ENCODE assay signal across 18 cellular contexts in the genomic region with DNA sequence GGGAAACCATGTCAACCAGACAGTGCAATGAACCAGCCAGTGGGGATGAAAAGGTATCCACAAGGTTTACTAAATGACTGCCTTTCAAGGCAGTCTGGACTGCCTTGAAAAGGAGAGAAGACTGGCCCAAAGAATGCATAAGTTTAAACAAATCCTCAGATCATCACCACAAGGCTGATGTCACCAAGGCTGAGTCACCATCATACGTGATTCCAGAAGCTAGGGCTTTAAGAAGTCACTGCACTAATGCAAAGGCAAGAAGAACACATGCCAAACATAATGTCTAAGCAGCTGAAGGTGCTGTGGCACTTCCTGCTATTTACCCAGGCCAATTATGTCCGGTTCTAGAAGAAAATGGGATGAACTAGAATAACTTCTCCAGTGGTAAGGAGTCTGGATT. TPM values are rescaled to one million over a fixed set of nuclear protein-coding genes. Genes with fewer than 3 reads are reported as not detected.
DNase-seq lines count a peak whose midpoint lies in the region; TF ChIP-seq lines count a peak whose summit lies in the region.
"Had no signal": no experiment of that assay in that cellular context is flagged by ENCODE, and none has a peak within 500 bp of the region (broad histone marks: within the 10 kb centered on the region; RNA-seq: fewer than 3 reads in every experiment).

No MANE protein-coding gene starts in this region.

- no peaks in the 10 kb centered on the region for H3K9me2 ChIP-seq in GM23248 (ENCODE audit: insufficient read depth)

- H3K27ac ChIP-seq in GM23248 (no peak overlapping the region), sigmoid colon (no peak overlapping the region)
- H3K27ac ChIP-seq: coronary artery, RWPE1, vagina had no signal

- in situ Hi-C loops in GM23248 (cut with MboI) = no loop called here

- no peaks in the 10 kb centered on the region for H3K9me3 ChIP-seq in GM23248 (ENCODE audit: low read depth)
- peaks cover 0 to 3% (median 1%) of the 10 kb centered on the region in 4 donors for H3K9me3 ChIP-seq in sigmoid colon
- H3K9me3 ChIP-seq: vagina had no signal

- TF ChIP-seq CTCF in epithelial cell of esophagus (IDR thresholded peaks at IDR 0.05; ENCODE audit: insufficient read depth, low read depth, low read length, missing control alignments) (no peak), sigmoid colon (IDR thresholded peaks at IDR 0.05) (no peak)

- no peaks in the 10 kb centered on the region for H4K20me1 ChIP-seq in GM23248 (ENCODE audit: insufficient read depth)

- H3K4me1 ChIP-seq in GM23248 (ENCODE audit: insufficient read depth) (no peaks in the 10 kb centered on the region), sigmoid colon (no peaks in the 10 kb centered on the region)
- H3K4me1 ChIP-seq: vagina had no signal

- peak; percentile 60 for DNase-seq in GM23248
- peak; percentile 64 for DNase-seq in MV-4-11 (lab: John Stamatoyannopoulos, UW)
- DNase-seq in epithelial cell of esophagus (ENCODE audit: low read depth) = peak; percentile 42
- peak; percentile 3 for DNase-seq in stromal cell of bone marrow (ENCODE audit: low read depth)
- no peak for DNase-seq in SIG-M5 treated with dmso at 0.1 percent for 504 hours (lab: John Stamatoyannopoulos, UW; ENCODE audit: unreplicated experiment)
- DNase-seq in AG08395 (ENCODE audit: low spot score) = no peak
- DNase-seq in sigmoid colon = no peak
- DNase-seq: activated CD4-positive, alpha-beta T cell treated with anti-CD3 and anti-CD28 coated beads for 4 hours; activated T-cell treated with anti-CD3 and anti-CD28 coated beads, Interleukin-2, amount 50 U/mL, for 24 hours; hypothalamus; NCI-H146; stimulated activated naive CD4-positive, alpha-beta T cell treated with Interleukin-2 at 50 U/mL for 16 hours had no signal

- H3F3A ChIP-seq in GM23248 (ENCODE audit: insufficient read depth) = no peaks in the 10 kb centered on the region

- H3K36me3 ChIP-seq in GM23248 (ENCODE audit: low read depth) = no peaks in the 10 kb centered on the region
- H3K36me3 ChIP-seq in sigmoid colon = no peaks in the 10 kb centered on the region
- H3K36me3 ChIP-seq: vagina had no signal

- H2AFZ ChIP-seq in GM23248 = no peak overlapping the region

- H3K4me3 ChIP-seq in GM23248 (no peak overlapping the region), epithelial cell of esophagus (ENCODE audit: low read length) (no peak overlapping the region), sigmoid colon (no peak overlapping the region)
- H3K4me3 ChIP-seq: coronary artery, vagina had no signal

- intact Hi-C loops in sigmoid colon (cut with DNase I) = no loop called here

- H3K27me3 ChIP-seq in GM23248 (replicated peaks; ENCODE audit: insufficient read depth) (no peaks in the 10 kb centered on the region), sigmoid colon (no peaks in the 10 kb centered on the region)
- H3K27me3 ChIP-seq: vagina had no signal

- WGBS in GM23248 (ENCODE audit: low coverage in 1 of 2, low lambda C conversion rate in 2 of 2, missing lambda C conversion rate in 2 of 2), 2 experiments = 4% methylated on average over 2 of the region's 2 CpGs
- WGBS in sigmoid colon, 2 donors = 42 to 77% methylated on average over 2 of the region's 2 CpGs

- TF ChIP-seq EP300 in sigmoid colon (IDR thresholded peaks at IDR 0.05) = no peak

- TF ChIP-seq POLR2A in sigmoid colon (IDR thresholded peaks at IDR 0.05) = no peak

- no peak overlapping the region for H3K4me2 ChIP-seq in GM23248 (ENCODE audit: unreplicated experiment)

- no peak overlapping the region for H3K9ac ChIP-seq in GM23248

- no peaks in the 10 kb centered on the region for H3K79me2 ChIP-seq in GM23248 (ENCODE audit: insufficient read depth)

RNA-seq across cellular contexts. Expression of a gene that starts 37.7 kb away (rescaled TPM):
- total RNA-seq in GM23248 (2014; rRNA removed; shearing (Covaris generic)) = not detected in 2 replicates
- 0.01 TPM in 2 replicates for polyA plus RNA-seq in GM23248 (2016; fragmentation: Nextera tagmentation; extraction: Ambion mirVana)
- under 1 TPM in 1 of 4 donors, not detected in 3; under 0.01 TPM for total RNA-seq in sigmoid colon
- polyA plus RNA-seq in sigmoid colon = under 1 TPM in 1 of 3 donors, not detected in 2; 0.03 TPM
- total RNA-seq: T-helper 2 cell treated with Interferon-gamma antibody and Interleukin-4, amounts not matched to agents 100 ng/mL and 5 ng/mL, for 36 hours; vagina had no signal

RNA-seq across cellular contexts. Expression of a gene that starts 45.1 kb away (rescaled TPM):
- total RNA-seq in GM23248 (2014; rRNA removed; shearing (Covaris generic)) = not detected in 2 replicates
- polyA plus RNA-seq in GM23248 (2016; fragmentation: Nextera tagmentation; extraction: Ambion mirVana) (not detected in 2 replicates), sigmoid colon (under 1 TPM in 1 of 3 donors, not detected in 2; 0.25 TPM)
- total RNA-seq in sigmoid colon = under 1 TPM; 0.16 to 0.71 (median 0.41) TPM
- total RNA-seq: natural killer cell treated with Interleukin-12 subunit alpha and Interleukin-12 subunit beta and Interleukin-15 and Interleukin-18, amount 100 ng/mL, for 72 hours; NCI-H460; T-helper 2 cell treated with Interferon-gamma antibody and Interleukin-4, amounts not matched to agents 100 ng/mL and 5 ng/mL, for 36 hours had no signal

Comparison
In these comparisons a context has a peak if more than half of its experiments do, and no peak if none do; other contexts are left out.
1. DNase-seq: peak in GM23248 (single experiment), MV-4-11 (single experiment), epithelial cell of esophagus (single experiment) and stromal cell of bone marrow (single experiment); none in SIG-M5 treated with dmso at 0.1 percent for 504 hours (single experiment), AG08395 (single experiment) and sigmoid colon (single experiment).